Comparison of ENCODE assay signal across 19 cellular contexts in the genomic region with DNA sequence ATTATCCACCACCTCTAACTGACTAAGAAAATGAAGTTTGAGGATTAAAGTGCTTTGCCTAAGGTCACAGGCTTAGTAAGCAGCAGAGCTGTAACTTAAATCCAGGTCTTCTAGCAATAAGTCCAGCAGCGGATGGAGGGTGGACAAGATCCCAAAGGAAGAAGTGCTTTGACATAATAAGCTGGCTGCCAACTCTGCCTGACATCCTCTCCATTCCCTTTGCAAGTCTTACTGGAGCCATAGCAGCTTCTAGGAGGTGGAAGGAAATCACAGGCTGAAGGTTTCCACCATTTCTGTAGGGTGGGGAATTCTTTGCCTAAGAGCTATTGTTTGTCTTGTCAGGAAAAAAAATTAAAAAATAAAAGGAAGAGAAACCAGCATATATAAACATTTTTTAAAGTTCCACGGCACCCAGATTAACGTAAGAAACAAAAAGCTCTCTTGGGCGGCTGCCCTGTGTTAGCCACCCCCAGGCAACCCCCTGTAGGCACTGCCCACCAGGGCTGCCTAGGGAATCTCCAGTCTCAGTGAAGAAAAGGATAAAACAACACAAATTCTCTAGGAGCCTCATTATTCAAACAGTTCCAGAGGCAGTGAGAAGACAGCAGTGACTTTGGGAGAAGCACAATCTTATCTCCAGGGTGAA.
"Had no signal": no experiment of that assay in that cellular context is flagged by ENCODE, and none has a peak within 500 bp of the region (broad histone marks: within the 10 kb centered on the region; RNA-seq: fewer than 3 reads in every experiment).

No MANE protein-coding gene starts in this region.

- H3K27ac Mint-ChIP-seq: activated CD8-positive, alpha-beta T cell treated with anti-CD3 and anti-CD28 coated beads, Interleukin-2, amount 10 ng/mL, durations not matched to agents 7 days and 5 days; activated naive CD4-positive, alpha-beta T cell treated with anti-CD3 and anti-CD28 coated beads, Interleukin-2, amount 50 U/mL, for 24 hours; activated T-helper 1 cell treated with anti-CD3 and anti-CD28 coated beads, Interleukin-12 subunit alpha, Interleukin-12 subunit beta, Interleukin-2, Interleukin-4 antibody, amounts not matched to agents 30 ng/mL and 10 ng/mL and 1 ng/mL, durations not matched to agents 14 hours and 24 hours and 36 hours; natural killer cell treated with Interleukin-12 subunit alpha and Interleukin-12 subunit beta and Interleukin-15 and Interleukin-18, amount 100 ng/mL, for 72 hours had no signal

- DNase-seq: activated CD4-positive, alpha-beta T cell treated with anti-CD3 and anti-CD28 coated beads, Interleukin-2, amount 50 U/mL, for 1 hour; activated CD8-positive, alpha-beta T cell treated with anti-CD3 and anti-CD28 coated beads, Interleukin-2, amount 10 ng/mL, durations not matched to agents 7 days and 5 days; activated gamma-delta T cell; colonic mucosa; erythroblast; foreskin fibroblast; left ventricle myocardium superior; mammary epithelial cell; stimulated activated CD4-positive, alpha-beta T cell treated with anti-CD3 and anti-CD28 coated beads, Interleukin-2, amount 100 ng/mL, for 48 hours; stimulated activated CD8-positive, alpha-beta memory T cell treated with anti-CD3 and anti-CD28 coated beads, Interleukin-4, amount 100 ng/mL, for 48 hours; stimulated activated naive CD4-positive, alpha-beta T cell; upper lobe of left lung had no signal

- H3K9me3 ChIP-seq: colonic mucosa had no signal

- H3K27me3 ChIP-seq: colonic mucosa, upper lobe of left lung had no signal

- ATAC-seq: activated CD4-positive, CD25-positive, alpha-beta regulatory T cell treated with anti-CD3 and anti-CD28 coated beads, Interleukin-2, amount 50 U/mL, for 24 hours; activated CD8-positive, alpha-beta T cell treated with anti-CD3 and anti-CD28 coated beads, Interleukin-2, amount 10 ng/mL, durations not matched to agents 7 days and 5 days; natural killer cell treated with Interleukin-12 subunit alpha and Interleukin-12 subunit beta and Interleukin-15 and Interleukin-18, amount 100 ng/mL, for 72 hours; SK-N-SH treated with all-trans-retinoic acid at 6 μM for 48 hours had no signal

- H3K36me3 ChIP-seq: colonic mucosa, thoracic aorta, upper lobe of left lung had no signal

- H3K36me3 Mint-ChIP-seq: activated naive CD4-positive, alpha-beta T cell treated with anti-CD3 and anti-CD28 coated beads, Interleukin-2, amount 50 U/mL, for 24 hours had no signal

- H3K4me3 ChIP-seq: colonic mucosa, thoracic aorta, upper lobe of left lung had no signal

- H3K27ac ChIP-seq: colonic mucosa, upper lobe of left lung had no signal

- H3K4me1 Mint-ChIP-seq: activated naive CD4-positive, alpha-beta T cell treated with anti-CD3 and anti-CD28 coated beads, Interleukin-2, amount 50 U/mL, for 24 hours had no signal

- H3K4me3 Mint-ChIP-seq: activated CD8-positive, alpha-beta T cell treated with anti-CD3 and anti-CD28 coated beads, Interleukin-2, amount 10 ng/mL, durations not matched to agents 7 days and 5 days; activated naive CD4-positive, alpha-beta T cell treated with anti-CD3 and anti-CD28 coated beads, Interleukin-2, amount 50 U/mL, for 24 hours; activated T-helper 1 cell treated with anti-CD3 and anti-CD28 coated beads, Interleukin-12 subunit alpha, Interleukin-12 subunit beta, Interleukin-2, Interleukin-4 antibody, amounts not matched to agents 30 ng/mL and 10 ng/mL and 1 ng/mL, durations not matched to agents 14 hours and 24 hours and 36 hours; natural killer cell treated with Interleukin-12 subunit alpha and Interleukin-12 subunit beta and Interleukin-15 and Interleukin-18, amount 100 ng/mL, for 72 hours had no signal

- H3K4me1 ChIP-seq: colonic mucosa had no signal

- FAIRE-seq: endometrium had no signal
